In the genomic region with DNA sequence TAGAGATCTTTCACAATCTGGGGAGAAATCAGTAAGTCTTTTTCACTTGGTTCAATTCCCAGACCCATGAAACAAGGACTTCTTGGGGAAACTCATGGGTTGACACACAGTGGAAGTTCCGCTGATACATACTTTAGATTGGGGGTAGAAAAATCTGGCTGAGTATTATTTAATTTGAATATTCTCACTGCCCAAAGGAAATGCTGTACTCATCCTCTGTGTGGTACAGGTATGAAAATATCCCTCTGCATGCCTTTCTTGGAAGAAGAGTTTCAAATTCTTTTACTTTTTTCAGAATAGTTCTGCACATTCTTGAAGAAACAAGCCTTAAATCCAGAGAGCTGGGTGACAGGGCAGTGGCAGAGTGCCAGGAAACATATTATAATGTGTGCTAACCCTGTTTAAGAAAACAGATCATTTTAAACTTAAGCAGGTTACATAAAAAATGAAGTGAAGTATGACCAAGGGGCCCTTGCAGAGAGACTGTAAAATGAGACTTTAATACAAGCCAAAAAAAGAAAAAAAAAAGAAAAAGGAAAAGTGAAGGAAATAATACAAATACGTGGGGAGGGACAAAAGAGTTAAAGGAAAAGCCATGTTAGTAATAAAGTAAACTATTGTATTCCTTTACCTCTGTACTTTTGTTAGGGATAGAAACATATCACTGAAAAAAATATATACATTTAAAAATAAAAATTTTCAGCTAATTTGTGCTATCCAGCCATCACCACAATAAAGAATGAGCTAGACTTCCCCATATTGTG, we compare ENCODE assay signal across 20 cellular contexts.
DNase-seq lines count a peak whose midpoint lies in the region; ATAC-seq and TF ChIP-seq lines count a peak whose summit lies in the region.
"Had no signal": no experiment of that assay in that cellular context is flagged by ENCODE, and none has a peak within 500 bp of the region (broad histone marks: within the 10 kb centered on the region; RNA-seq: fewer than 3 reads in every experiment).

No MANE protein-coding gene starts in this region.

- intact Hi-C loops in Right ventricle myocardium superior (cut with DNase I), result no loop called here
- intact Hi-C loops in left ventricle myocardium superior (cut with micrococcal nuclease), result no loop called here

- H3K27ac ChIP-seq in subcutaneous abdominal adipose tissue (ENCODE audit: low read depth, low read length), result peak overlapping the region; percentile 78
- H3K27ac ChIP-seq: heart right ventricle, KMS-11, ovary, SJCRH30 had no signal

- in situ Hi-C loops in KBM-7 (cut with MboI; ENCODE audit: low pct_unique_long_range_greater_than_20kb, low sequenced_read_pairs), result no loop called here

- no peak for ATAC-seq in Right ventricle myocardium superior (ENCODE audit: poor library complexity)
- no peak for ATAC-seq in left ventricle myocardium superior
- ATAC-seq in HG02938 (IDR thresholded peaks at IDR 0.05; ENCODE audit: unreplicated experiment), result no peak
- ATAC-seq: activated naive CD8-positive, alpha-beta T cell treated with anti-CD3 and anti-CD28 coated beads, Interleukin-2, amount 50 U/mL, for 24 hours; HCT116; WTC11 had no signal

- no peaks in the 10 kb centered on the region for H3K9me3 ChIP-seq in subcutaneous abdominal adipose tissue (ENCODE audit: control insufficient read depth in 5 of 5, low read length in 5 of 5)
- H3K9me3 ChIP-seq: ovary, SJCRH30 had no signal

- no peak overlapping the region for H3K4me3 ChIP-seq in fibroblast of villous mesenchyme (ENCODE audit: low read depth, low read length)
- no peak overlapping the region for H3K4me3 ChIP-seq in subcutaneous abdominal adipose tissue (ENCODE audit: low read depth in 1 of 5, low read length in 5 of 5)
- H3K4me3 ChIP-seq: heart right ventricle, ovary, SJCRH30 had no signal

- no peak for TF ChIP-seq CTCF in fibroblast of villous mesenchyme (IDR thresholded peaks at IDR 0.05; ENCODE audit: insufficient read depth, low read depth, low read length)

- peaks cover 0 to 24% (median 18%) of the 10 kb centered on the region in 5 donors for H3K4me1 ChIP-seq in subcutaneous abdominal adipose tissue (ENCODE audit: control insufficient read depth in 5 of 5, insufficient read depth in 5 of 5, low read length in 5 of 5)
- H3K4me1 ChIP-seq: SJCRH30 had no signal

- peak overlapping the region in 1 of 5 donors; percentile 29 for H3K9ac ChIP-seq in subcutaneous abdominal adipose tissue (ENCODE audit: low read length in 5 of 5)
- H3K9ac ChIP-seq: KMS-11 had no signal

- DNase-seq in Right ventricle myocardium superior (peak; percentile 38), left ventricle myocardium superior (no peak), amniotic epithelial cell (ENCODE audit: low read depth) (peak; percentile 83), fibroblast of villous mesenchyme (ENCODE audit: low read depth) (peak; percentile 67), KBM-7 (no peak), hippocampal formation (lab: John Stamatoyannopoulos, UW) (no peak)
- DNase-seq: activated CD8-positive, alpha-beta memory T cell treated with anti-CD3 and anti-CD28 coated beads, Interleukin-2, amount 50 U/mL, for 48 hours; activated naive CD8-positive, alpha-beta T cell treated with anti-CD3 and anti-CD28 coated beads, Interleukin-2, amount 50 U/mL, for 24 hours; DMS79; heart right ventricle; NCI-H1694 treated with DMSO at 0.1 percent for 48 hours; NCI-H82; ovary; SJCRH30; stimulated activated CD8-positive, alpha-beta memory T cell treated with anti-CD3 and anti-CD28 coated beads, Interleukin-4, amount 100 ng/mL, for 48 hours had no signal

- no peaks in the 10 kb centered on the region for H3K36me3 ChIP-seq in subcutaneous abdominal adipose tissue (ENCODE audit: control insufficient read depth in 5 of 5, insufficient read depth in 5 of 5, low read length in 5 of 5)
- H3K36me3 ChIP-seq: heart right ventricle, ovary, SJCRH30 had no signal

- H3K27me3 ChIP-seq in subcutaneous abdominal adipose tissue (ENCODE audit: control insufficient read depth in 5 of 5, insufficient read depth in 4 of 5, low read length in 5 of 5), result no peaks in the 10 kb centered on the region
- H3K27me3 ChIP-seq: heart right ventricle, ovary had no signal

Comparison
In these comparisons a context has a peak if more than half of its experiments do, and no peak if none do; other contexts are left out.
1. DNase-seq: peak in Right ventricle myocardium superior (single experiment), amniotic epithelial cell (single experiment) and fibroblast of villous mesenchyme (single experiment); none in left ventricle myocardium superior (single experiment), KBM-7 (single experiment) and hippocampal formation (0 of 2).